In genomic region chr20:61514805-61515505, GRCh38 we compare ENCODE assay signal across 24 cellular contexts.
"Had no signal": no experiment of that assay in that cellular context is flagged by ENCODE, and none has a peak within 500 bp of the region (broad histone marks: within the 10 kb centered on the region; RNA-seq: fewer than 3 reads in every experiment).

No MANE protein-coding gene starts in this region.

- H3K36me3 ChIP-seq: transverse colon, uterus had no signal

- H3K4me1 ChIP-seq: testis, transverse colon, uterus had no signal

- H3K27me3 ChIP-seq: testis, uterus had no signal

- H3K27ac ChIP-seq: epithelial cell of prostate, testis, transverse colon, uterus had no signal

- H3K27me3 Mint-ChIP-seq: activated B cell treated with CpG ODN at 0.5 μM for 24 hours; activated CD8-positive, alpha-beta T cell treated with anti-CD3 and anti-CD28 coated beads for 36 hours had no signal

- DNase-seq: activated B cell treated with CpG ODN at 0.5 μM for 24 hours; activated CD4-positive, alpha-beta T cell treated with anti-CD3 and anti-CD28 coated beads, Interleukin-2, amount 50 U/mL, for 1 hour; activated CD8-positive, alpha-beta T cell treated with anti-CD3 and anti-CD28 coated beads for 36 hours; activated gamma-delta T cell treated with Interleukin-2 at 50 U/mL for 16 hours; activated naive CD4-positive, alpha-beta T cell treated with anti-CD3 and anti-CD28 coated beads, Interleukin-2, amount 50 U/mL, for 16 hours; activated T-cell treated with anti-CD3 and anti-CD28 coated beads, Interleukin-2, amount 50 U/mL, for 4 hours; amniotic stem cell; dermis blood vessel endothelial cell; effector CD4-positive, alpha-beta T cell; glutamatergic neuron; islet precursor cell; left cardiac atrium; left ventricle myocardium superior; mammary epithelial cell; naive thymus-derived CD8-positive, alpha-beta T cell; stimulated activated CD4-positive, alpha-beta T cell treated with anti-CD3 and anti-CD28 coated beads, Interleukin-2, amount 100 ng/mL, for 48 hours; stimulated activated naive CD4-positive, alpha-beta T cell treated with Interleukin-2 at 50 U/mL for 16 hours; T-helper 1 cell; testis; transverse colon; uterus had no signal

- H3K27ac Mint-ChIP-seq: activated B cell treated with CpG ODN at 0.5 μM for 24 hours; activated CD8-positive, alpha-beta T cell treated with anti-CD3 and anti-CD28 coated beads for 36 hours; activated T-helper 17 cell treated with anti-CD3 and anti-CD28 coated beads, Interleukin-2, amount 50 U/mL, for 72 hours; naive thymus-derived CD8-positive, alpha-beta T cell; T-helper 2 cell treated with Interferon-gamma antibody and Interleukin-4, amounts not matched to agents 5 μg/mL and 100 μg/mL, for 36 hours had no signal

- H3K9me3 Mint-ChIP-seq: activated CD8-positive, alpha-beta T cell treated with anti-CD3 and anti-CD28 coated beads for 36 hours; activated T-cell treated with anti-CD3 and anti-CD28 coated beads, Interleukin-2, amount 50 U/mL, for 4 hours; activated T-helper 17 cell treated with anti-CD3 and anti-CD28 coated beads, Interleukin-2, amount 50 U/mL, for 72 hours; T-helper 2 cell treated with Interferon-gamma antibody and Interleukin-4, amounts not matched to agents 5 μg/mL and 100 μg/mL, for 36 hours had no signal

- H3K4me3 Mint-ChIP-seq: activated B cell treated with CpG ODN at 0.5 μM for 24 hours; activated CD8-positive, alpha-beta T cell treated with anti-CD3 and anti-CD28 coated beads for 36 hours; activated T-cell treated with anti-CD3 and anti-CD28 coated beads, Interleukin-2, amount 50 U/mL, for 4 hours; activated T-helper 17 cell treated with anti-CD3 and anti-CD28 coated beads, Interleukin-2, amount 50 U/mL, for 72 hours; naive thymus-derived CD8-positive, alpha-beta T cell; T-helper 2 cell treated with Interferon-gamma antibody and Interleukin-4, amounts not matched to agents 5 μg/mL and 100 μg/mL, for 36 hours had no signal

- H3K9me3 ChIP-seq: testis, transverse colon, uterus had no signal

- H3K36me3 Mint-ChIP-seq: naive thymus-derived CD8-positive, alpha-beta T cell had no signal

- H3K4me1 Mint-ChIP-seq: activated B cell treated with CpG ODN at 0.5 μM for 24 hours; activated T-helper 17 cell treated with anti-CD3 and anti-CD28 coated beads, Interleukin-2, amount 50 U/mL, for 72 hours had no signal

- ATAC-seq: activated CD8-positive, alpha-beta T cell treated with anti-CD3 and anti-CD28 coated beads for 36 hours; activated T-cell treated with anti-CD3 and anti-CD28 coated beads, Interleukin-2, amount 50 U/mL, for 4 hours; activated T-helper 17 cell treated with anti-CD3 and anti-CD28 coated beads, Interleukin-2, amount 50 U/mL, for 72 hours; left cardiac atrium; left ventricle myocardium superior; naive thymus-derived CD8-positive, alpha-beta T cell had no signal

- H3K4me3 ChIP-seq: testis, transverse colon, uterus had no signal
